Comparison of ENCODE assay signal across 9 cellular contexts in genomic region chr15:62569460-62570404, GRCh38.
A peak's percentile ranks its signal among the peaks of the same experiment; 100 is the strongest.
DNase-seq lines count a peak whose midpoint lies in the region; ATAC-seq and TF ChIP-seq lines count a peak whose summit lies in the region.
"Had no signal": no experiment of that assay in that cellular context is flagged by ENCODE, and none has a peak within 500 bp of the region (broad histone marks: within the 10 kb centered on the region; RNA-seq: fewer than 3 reads in every experiment).

No MANE protein-coding gene starts in this region.

- no peaks in the 10 kb centered on the region for H3K9me3 ChIP-seq in adipocyte (ENCODE audit: control insufficient read depth, low read length)

- no peak overlapping the region for H3K4me3 Mint-ChIP-seq in endothelial cell (ENCODE audit: unreplicated experiment)

- H3K4me3 ChIP-seq in AG10803 (ENCODE audit: low read length) (no peak overlapping the region), adipocyte (ENCODE audit: low read length) (peak overlapping the region; percentile 52), lower leg skin (ENCODE audit: low read depth, poor library complexity, severe bottlenecking) (no peak overlapping the region)

- ATAC-seq in GM18520 (IDR thresholded peaks at IDR 0.05; ENCODE audit: unreplicated experiment) = no peak

- TF ChIP-seq POLR2A in lower leg skin (IDR thresholded peaks at IDR 0.05) = no peak

- peaks cover 50% of the 10 kb centered on the region for H3K4me1 ChIP-seq in adipocyte (ENCODE audit: control insufficient read depth, insufficient read depth, low read length)

- 61 to 63% methylated on average over 14 of the region's 14 CpGs for WGBS in lower leg skin, 2 donors

- peaks cover 3% of the 10 kb centered on the region for H3K36me3 ChIP-seq in adipocyte (ENCODE audit: control insufficient read depth, insufficient read depth, low read length, severe bottlenecking)

- TF ChIP-seq CTCF in AG10803 (conservative IDR thresholded peaks at IDR 0.05; ENCODE audit: low read length) = no peak
- no peak for TF ChIP-seq CTCF in lower leg skin (IDR thresholded peaks at IDR 0.05)
- TF ChIP-seq CTCF in endothelial cell (IDR thresholded peaks at IDR 0.05; ENCODE audit: unreplicated experiment) = no peak

- peaks cover 5% of the 10 kb centered on the region for H3K27me3 Mint-ChIP-seq in endothelial cell (ENCODE audit: unreplicated experiment)

- H3K4me1 Mint-ChIP-seq in endothelial cell (ENCODE audit: unreplicated experiment) = peaks cover 8% of the 10 kb centered on the region

- no peaks in the 10 kb centered on the region for H3K27me3 ChIP-seq in adipocyte (replicated peaks; ENCODE audit: control insufficient read depth, insufficient read depth, low read length)

- H3K27ac Mint-ChIP-seq in endothelial cell (ENCODE audit: unreplicated experiment) = no peak overlapping the region

- intact Hi-C loops in lower leg skin (cut with DNase I; ENCODE audit: low total_unique reads) = no loop called here

- no peaks in the 10 kb centered on the region for H3K9me3 Mint-ChIP-seq in endothelial cell (ENCODE audit: unreplicated experiment)

- no peaks in the 10 kb centered on the region for H3K36me3 Mint-ChIP-seq in endothelial cell (ENCODE audit: low read depth, unreplicated experiment)

- DNase-seq in AG10803 (ENCODE audit: low read depth) (peak; percentile 94), NCI-H1092 treated with DMSO at 0.1 percent for 48 hours (lab: John Stamatoyannopoulos, UW) (peak; percentile 89), adipocyte (ENCODE audit: low read depth) (peak; percentile 78), lower leg skin (ENCODE audit: low spot score in 2 of 2) (peak; percentile 64 to 93), UCSD-AML1 (lab: John Stamatoyannopoulos, UW; ENCODE audit: unreplicated experiment) (no peak), endothelial cell (ENCODE audit: low spot score) (no peak)
- DNase-seq in NK-92 treated with Interleukin-12 subunit alpha and Interleukin-12 subunit beta, amount 100 ng/mL, for 24 hours (lab: John Stamatoyannopoulos, UW) = no peak
- DNase-seq: Kasumi-1 had no signal

- peak overlapping the region; percentile 62 for H3K9ac ChIP-seq in adipocyte (ENCODE audit: low read length)

Comparison
In these comparisons a context has a peak if more than half of its experiments do, and no peak if none do; other contexts are left out.
1. DNase-seq: peak in AG10803 (single experiment), NCI-H1092 treated with DMSO at 0.1 percent for 48 hours (single experiment), adipocyte (single experiment) and lower leg skin (2 of 2); none in UCSD-AML1 (single experiment), NK-92 treated with Interleukin-12 subunit alpha and Interleukin-12 subunit beta, amount 100 ng/mL, for 24 hours (single experiment) and endothelial cell (single experiment).